Comparison of ENCODE assay signal across 9 cellular contexts in the genomic region with DNA sequence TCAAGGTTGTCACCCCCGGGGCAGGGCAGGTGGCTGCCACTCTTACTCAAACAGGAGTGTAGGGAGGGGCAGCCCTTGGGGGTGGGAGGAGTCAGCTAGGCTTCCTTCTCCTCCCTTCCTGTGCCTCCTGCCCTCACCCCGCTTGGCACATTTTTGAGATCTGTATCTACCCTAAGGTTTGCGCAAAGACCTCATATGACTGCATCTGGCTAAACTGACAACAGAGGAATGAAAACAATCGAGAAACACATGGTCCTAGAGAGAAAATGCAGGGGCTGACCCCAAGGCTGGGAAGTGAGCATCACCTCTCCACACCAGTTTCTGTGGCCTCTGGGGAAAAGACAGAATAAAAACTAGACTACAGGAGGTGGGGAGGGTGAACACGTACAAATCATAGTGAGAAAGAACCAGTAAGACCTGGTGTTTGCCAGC. TPM values are rescaled to one million over a fixed set of nuclear protein-coding genes. Genes with fewer than 3 reads are reported as not detected.
DNase-seq lines count a peak whose midpoint lies in the region; ATAC-seq, FAIRE-seq and TF ChIP-seq lines count a peak whose summit lies in the region.
"Had no signal": no experiment of that assay in that cellular context is flagged by ENCODE, and none has a peak within 500 bp of the region (broad histone marks: within the 10 kb centered on the region; RNA-seq: fewer than 3 reads in every experiment).

No MANE protein-coding gene starts in this region.

- TF ChIP-seq CTCF in fibroblast of villous mesenchyme (IDR thresholded peaks at IDR 0.05; ENCODE audit: insufficient read depth, low read depth, low read length) (no peak), D721Med (IDR thresholded peaks at IDR 0.05; ENCODE audit: insufficient read depth, missing control alignments) (no peak)

- H3K27ac Mint-ChIP-seq in activated CD4-positive, alpha-beta T cell treated with anti-CD3 and anti-CD28 coated beads for 36 hours = peak overlapping the region; percentile 95

- peak; percentile 56 for DNase-seq in DMS153 treated with DMSO at 0.1 percent for 48 hours (lab: John Stamatoyannopoulos, UW; ENCODE audit: unreplicated experiment)
- DNase-seq in KG1 (lab: John Stamatoyannopoulos, UW) = peak; percentile 53
- peak; percentile 92 for DNase-seq in activated CD4-positive, alpha-beta T cell treated with anti-CD3 and anti-CD28 coated beads for 36 hours
- DNase-seq in fibroblast of villous mesenchyme (ENCODE audit: low read depth) = peak; percentile 74
- no peak for DNase-seq in SJCRH30
- DNase-seq in SKM-1 (lab: John Stamatoyannopoulos, UW; ENCODE audit: unreplicated experiment) = no peak
- no peak for DNase-seq in D721Med (ENCODE audit: insufficient read length, low spot score)
- DNase-seq in occipital lobe (lab: John Stamatoyannopoulos, UW) = no peak

- intact Hi-C loops in activated CD4-positive, alpha-beta T cell treated with anti-CD3 and anti-CD28 coated beads for 36 hours (cut with DNase I, micrococcal nuclease) = loop anchor here (1.0 to 5.0 kb wide), 8 partner anchors 17 to 403 kb away; partner anchors contain the start of genes GLB1L2 (in 1 of the 2), JAM3 (in 1 of the 2) and VPS26B (in 1 of the 2)

- peaks cover 33% of the 10 kb centered on the region for H3K4me1 Mint-ChIP-seq in activated CD4-positive, alpha-beta T cell treated with anti-CD3 and anti-CD28 coated beads for 36 hours

- no peaks in the 10 kb centered on the region for H3K36me3 ChIP-seq in SJCRH30

- FAIRE-seq in D721Med (lab: Jason Lieb, UNC) = no peak
- FAIRE-seq: GM18507 had no signal

- CTCF ChIA-PET in activated CD4-positive, alpha-beta T cell treated with anti-CD3 and anti-CD28 coated beads for 36 hours (lab: Charles Lee) = interaction anchor here (0.6 to 2.3 kb wide), 18 partner anchors 10 to 306 kb away, joined by 3 to 20 read pairs (median 4); no protein-coding TSS in a partner anchor

- H3K4me3 Mint-ChIP-seq in activated CD4-positive, alpha-beta T cell treated with anti-CD3 and anti-CD28 coated beads for 36 hours = peak overlapping the region; percentile 62

- no peaks in the 10 kb centered on the region for H3K9me3 Mint-ChIP-seq in activated CD4-positive, alpha-beta T cell treated with anti-CD3 and anti-CD28 coated beads for 36 hours (ENCODE audit: low read depth)

- no peaks in the 10 kb centered on the region for H3K4me1 ChIP-seq in SJCRH30

- no peaks in the 10 kb centered on the region for H3K9me3 ChIP-seq in SJCRH30 (replicated peaks)

- peaks cover 49% of the 10 kb centered on the region for H3K36me3 Mint-ChIP-seq in activated CD4-positive, alpha-beta T cell treated with anti-CD3 and anti-CD28 coated beads for 36 hours (ENCODE audit: low read depth)

- POLR2A ChIA-PET in activated CD4-positive, alpha-beta T cell treated with anti-CD3 and anti-CD28 coated beads for 36 hours (lab: Charles Lee) = interaction anchor here (0.8 to 1.9 kb wide), 5 partner anchors 15 to 29 kb away, joined by 3 to 11 read pairs (median 6); no protein-coding TSS in a partner anchor

- ATAC-seq in activated CD4-positive, alpha-beta T cell treated with anti-CD3 and anti-CD28 coated beads for 36 hours = peak; percentile 85

- peaks cover 11% of the 10 kb centered on the region for H3K27me3 ChIP-seq in SJCRH30

- H3K4me3 ChIP-seq in fibroblast of villous mesenchyme (ENCODE audit: low read depth, low read length) (no peak overlapping the region), SJCRH30 (no peak overlapping the region)

- H3K27ac ChIP-seq in SJCRH30 = no peak overlapping the region

- no peaks in the 10 kb centered on the region for H3K27me3 Mint-ChIP-seq in activated CD4-positive, alpha-beta T cell treated with anti-CD3 and anti-CD28 coated beads for 36 hours

RNA-seq across cellular contexts. Expression of gene IGSF9B, which starts 28.1 kb away (rescaled TPM):
- total RNA-seq in activated CD4-positive, alpha-beta T cell treated with anti-CD3 and anti-CD28 coated beads for 36 hours = 10 to 100 TPM; 79.0 to 84.2 TPM
- total RNA-seq in fibroblast of villous mesenchyme (under 0.01 TPM in 1 of 2 replicates, not detected in the other), occipital lobe (5.5 TPM)
- not detected in 2 replicates for total RNA-seq in SJCRH30 (2014; rRNA removed; shearing (Covaris generic))

Comparison
In these comparisons a context has a peak if more than half of its experiments do, and no peak if none do; other contexts are left out.
1. DNase-seq: peak in DMS153 treated with DMSO at 0.1 percent for 48 hours (single experiment), KG1 (single experiment), activated CD4-positive, alpha-beta T cell treated with anti-CD3 and anti-CD28 coated beads for 36 hours (single experiment) and fibroblast of villous mesenchyme (single experiment); none in SJCRH30 (0 of 2), SKM-1 (single experiment), D721Med (single experiment) and occipital lobe (single experiment).
2. RNA of gene IGSF9B, which starts 28.1 kb away (total RNA-seq): 79.0 to 84.2 TPM in activated CD4-positive, alpha-beta T cell treated with anti-CD3 and anti-CD28 coated beads for 36 hours; 5.5 TPM in occipital lobe (single experiment), under 0.01 TPM in fibroblast of villous mesenchyme and not detected in SJCRH30; every median in the first group is over 10 times any median in the second.